Comparison of ENCODE assay signal across 23 cellular contexts in the genomic region with DNA sequence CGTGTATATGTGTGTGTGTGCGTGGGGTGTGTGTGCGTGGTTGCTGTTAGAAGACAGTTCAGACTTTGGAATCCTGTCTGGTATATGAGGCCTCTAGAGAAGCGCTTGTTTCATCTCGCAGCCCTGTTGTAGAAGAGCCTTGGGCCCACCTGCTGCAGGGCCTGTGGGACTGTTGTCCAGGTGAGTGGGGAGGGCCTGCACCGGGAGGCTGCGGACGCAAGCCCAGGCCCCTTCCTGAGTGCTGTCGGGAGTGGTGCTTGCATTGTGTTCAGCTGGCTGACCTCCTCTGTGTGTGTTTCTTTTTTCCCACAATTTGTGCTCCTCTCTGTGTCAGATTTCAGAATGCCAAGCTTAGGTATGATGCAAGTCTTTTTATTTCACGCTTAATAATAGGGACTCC.
"Had no signal": no experiment of that assay in that cellular context is flagged by ENCODE, and none has a peak within 500 bp of the region (broad histone marks: within the 10 kb centered on the region; RNA-seq: fewer than 3 reads in every experiment).

No MANE protein-coding gene starts in this region.

- H3K27me3 ChIP-seq: esophagus squamous epithelium, gastroesophageal sphincter, left lung, ovary, right lobe of liver, spleen, tibial nerve had no signal

- H3K27ac Mint-ChIP-seq: dendritic cell treated with granulocyte-macrophage colony-stimulating factor and Interleukin-4, amounts not matched to agents 40 ng/mL and 50 ng/mL, for 4 days; stimulated activated memory B cell treated with anti-CD40 and anti-IgM and Interleukin-4, amounts not matched to agents 10 μg/mL and 1 μg/mL and 100 μg/mL, for 72 hours had no signal

- H3K4me1 ChIP-seq: lower lobe of right lung, right lobe of liver had no signal

- H3K4me3 Mint-ChIP-seq: dendritic cell treated with granulocyte-macrophage colony-stimulating factor and Interleukin-4, amounts not matched to agents 40 ng/mL and 50 ng/mL, for 4 days; effector memory CD8-positive, alpha-beta T cell; naive thymus-derived CD4-positive, alpha-beta T cell; stimulated activated memory B cell treated with anti-CD40 and anti-IgM and Interleukin-4, amounts not matched to agents 10 μg/mL and 1 μg/mL and 100 μg/mL, for 72 hours; stimulated activated naive CD8-positive, alpha-beta T cell treated with anti-CD3 and anti-CD28 coated beads, Interleukin-15, Interleukin-2, amounts not matched to agents 100 ng/mL and 50 ng/mL, for 24 hours had no signal

- DNase-seq: cerebellar nuclear complex; effector memory CD8-positive, alpha-beta T cell; esophagus squamous epithelium; foreskin fibroblast; glutamatergic neuron; islet precursor cell; lower lobe of right lung; mesenchymal stem cell; naive thymus-derived CD4-positive, alpha-beta T cell; nucleus accumbens; retina; right lobe of liver; spleen; stimulated activated CD4-positive, alpha-beta T cell treated with anti-CD3 and anti-CD28 coated beads, Interleukin-15, amount 100 ng/mL, for 24 hours; stimulated activated CD4-positive, alpha-beta T cell treated with anti-CD3 and anti-CD28 coated beads, Interleukin-1b, Interleukin-23, amount 100 ng/mL, for 48 hours; stimulated activated CD4-positive, alpha-beta T cell treated with anti-CD3 and anti-CD28 coated beads, Interleukin-4, amount 100 ng/mL, for 24 hours had no signal

- H3K27ac ChIP-seq: esophagus squamous epithelium, gastroesophageal sphincter, left lung, lower lobe of right lung, ovary, right lobe of liver, spleen had no signal

- H3K9me3 ChIP-seq: esophagus squamous epithelium, gastroesophageal sphincter, left lung, lower lobe of right lung, ovary, right lobe of liver, spleen, tibial nerve had no signal

- H3K36me3 ChIP-seq: ovary had no signal

- H3K4me3 ChIP-seq: esophagus squamous epithelium, gastroesophageal sphincter, left lung, lower lobe of right lung, ovary, right lobe of liver, spleen, tibial nerve had no signal

- H3K27me3 Mint-ChIP-seq: dendritic cell treated with granulocyte-macrophage colony-stimulating factor and Interleukin-4, amounts not matched to agents 40 ng/mL and 50 ng/mL, for 4 days; effector memory CD8-positive, alpha-beta T cell; naive thymus-derived CD4-positive, alpha-beta T cell; stimulated activated memory B cell treated with anti-CD40 and anti-IgM and Interleukin-4, amounts not matched to agents 10 μg/mL and 1 μg/mL and 100 μg/mL, for 72 hours; stimulated activated naive CD8-positive, alpha-beta T cell treated with anti-CD3 and anti-CD28 coated beads, Interleukin-15, Interleukin-2, amounts not matched to agents 100 ng/mL and 50 ng/mL, for 24 hours had no signal

- ATAC-seq: effector memory CD8-positive, alpha-beta T cell; gastroesophageal sphincter; left lung; lower lobe of right lung; naive thymus-derived CD4-positive, alpha-beta T cell; right lobe of liver; stimulated activated memory B cell treated with anti-CD40 and anti-IgM and Interleukin-4, amounts not matched to agents 10 μg/mL and 1 μg/mL and 100 μg/mL, for 72 hours had no signal

- H3K9me3 Mint-ChIP-seq: dendritic cell treated with granulocyte-macrophage colony-stimulating factor and Interleukin-4, amounts not matched to agents 40 ng/mL and 50 ng/mL, for 4 days; effector memory CD8-positive, alpha-beta T cell; stimulated activated memory B cell treated with anti-CD40 and anti-IgM and Interleukin-4, amounts not matched to agents 10 μg/mL and 1 μg/mL and 100 μg/mL, for 72 hours; stimulated activated naive CD8-positive, alpha-beta T cell treated with anti-CD3 and anti-CD28 coated beads, Interleukin-15, Interleukin-2, amounts not matched to agents 100 ng/mL and 50 ng/mL, for 24 hours had no signal
